ENCODE assay signal across 9 cellular contexts in the genomic region with DNA sequence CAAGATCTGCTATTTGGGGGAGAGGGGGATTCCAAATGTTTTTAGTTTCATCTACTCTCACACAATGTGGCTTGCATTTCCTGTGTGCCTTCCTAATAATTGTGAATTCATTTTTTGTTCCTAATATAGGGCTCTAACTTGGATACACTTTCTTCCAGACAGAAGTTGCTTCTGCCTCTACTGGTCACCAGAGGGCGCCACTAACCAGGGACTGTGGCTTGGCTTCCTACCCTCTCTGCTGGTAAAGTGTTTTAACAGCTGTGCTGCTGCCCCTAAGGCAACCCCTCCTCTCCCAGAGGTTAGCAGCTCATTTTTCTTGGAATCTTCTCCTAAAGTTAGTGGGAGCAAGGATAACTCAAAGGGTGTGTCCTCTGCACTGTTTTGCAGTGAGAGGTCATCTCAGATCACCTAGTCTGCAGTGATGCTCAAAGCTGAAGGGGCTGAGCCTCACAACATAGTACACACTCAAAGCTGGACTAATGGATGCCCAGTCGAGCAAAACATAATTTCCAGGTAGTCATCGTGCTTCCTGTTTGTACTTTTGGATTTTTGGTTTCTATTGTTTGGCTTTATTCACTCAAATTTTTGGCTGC. TPM values are rescaled to one million over a fixed set of nuclear protein-coding genes. Genes with fewer than 3 reads are reported as not detected.
A peak's percentile ranks its signal among the peaks of the same experiment; 100 is the strongest.
DNase-seq lines count a peak whose midpoint lies in the region; ATAC-seq and TF ChIP-seq lines count a peak whose summit lies in the region.
"Had no signal": no experiment of that assay in that cellular context is flagged by ENCODE, and none has a peak within 500 bp of the region (broad histone marks: within the 10 kb centered on the region; RNA-seq: fewer than 3 reads in every experiment).

No MANE protein-coding gene starts in this region.

- no peaks in the 10 kb centered on the region for H3K4me1 Mint-ChIP-seq in stimulated activated memory B cell treated with anti-CD40 and anti-IgM and Interleukin-4, amounts not matched to agents 10 μg/mL and 1 μg/mL and 100 μg/mL, for 72 hours
- H3K4me1 Mint-ChIP-seq in activated T-cell treated with anti-CD3 and anti-CD28 coated beads, Interleukin-2, amount 50 U/mL, for 24 hours (ENCODE audit: low read depth), result no peaks in the 10 kb centered on the region

- no peak overlapping the region for H3K27ac ChIP-seq in adrenal gland
- H3K27ac ChIP-seq: BLaER1 had no signal

- peak; percentile 57 for TF ChIP-seq CTCF in LNCaP clone FGC (IDR thresholded peaks at IDR 0.05; ENCODE audit: control insufficient read depth, extremely low read depth, insufficient read depth)
- TF ChIP-seq CTCF in adrenal gland (IDR thresholded peaks at IDR 0.05), result peak in 5 of 6 experiments; percentile 19 to 51 (median 29)

- no peaks in the 10 kb centered on the region for H3K27me3 ChIP-seq in adrenal gland
- H3K27me3 ChIP-seq: BLaER1 had no signal

- no peak overlapping the region for H3K4me3 ChIP-seq in LNCaP clone FGC (ENCODE audit: low read depth, low read length)
- H3K4me3 ChIP-seq in adrenal gland, result no peak overlapping the region
- H3K4me3 ChIP-seq: BLaER1 had no signal

- peaks cover 22% of the 10 kb centered on the region for H3K27me3 Mint-ChIP-seq in stimulated activated memory B cell treated with anti-CD40 and anti-IgM and Interleukin-4, amounts not matched to agents 10 μg/mL and 1 μg/mL and 100 μg/mL, for 72 hours
- H3K27me3 Mint-ChIP-seq in activated T-cell treated with anti-CD3 and anti-CD28 coated beads, Interleukin-2, amount 50 U/mL, for 24 hours, result peaks cover 9% of the 10 kb centered on the region

- TF ChIP-seq POLR2A in adrenal gland (IDR thresholded peaks at IDR 0.05), result no peak

- WGBS in adrenal gland, 4 donors, result 47 to 56% (median 53%) methylated on average over 3 of the region's 3 CpGs

- no peaks in the 10 kb centered on the region for H3K4me1 ChIP-seq in adrenal gland (replicated peaks in 1 of 2)
- H3K4me1 ChIP-seq: BLaER1 had no signal

- peaks cover 6% of the 10 kb centered on the region for H3K36me3 Mint-ChIP-seq in stimulated activated memory B cell treated with anti-CD40 and anti-IgM and Interleukin-4, amounts not matched to agents 10 μg/mL and 1 μg/mL and 100 μg/mL, for 72 hours
- H3K36me3 Mint-ChIP-seq in activated T-cell treated with anti-CD3 and anti-CD28 coated beads, Interleukin-2, amount 50 U/mL, for 24 hours (ENCODE audit: low read depth), result no peaks in the 10 kb centered on the region

- intact Hi-C loops in adrenal gland (cut with DNase I), result loop anchor here in 1 of 2 donors (10.0 kb wide), 1 partner anchor 275 kb away; the partner anchor contains the start of gene MMP15

- peaks cover 11% of the 10 kb centered on the region for H3K9me3 Mint-ChIP-seq in stimulated activated memory B cell treated with anti-CD40 and anti-IgM and Interleukin-4, amounts not matched to agents 10 μg/mL and 1 μg/mL and 100 μg/mL, for 72 hours
- peaks cover 3% of the 10 kb centered on the region for H3K9me3 Mint-ChIP-seq in activated T-cell treated with anti-CD3 and anti-CD28 coated beads, Interleukin-2, amount 50 U/mL, for 24 hours

- peaks cover 0 to 10% (median 0%) of the 10 kb centered on the region in 3 donors for H3K9me3 ChIP-seq in adrenal gland (replicated peaks in 1 of 3)

- H3K27ac Mint-ChIP-seq in stimulated activated memory B cell treated with anti-CD40 and anti-IgM and Interleukin-4, amounts not matched to agents 10 μg/mL and 1 μg/mL and 100 μg/mL, for 72 hours, result no peak overlapping the region
- H3K27ac Mint-ChIP-seq in activated T-cell treated with anti-CD3 and anti-CD28 coated beads, Interleukin-2, amount 50 U/mL, for 24 hours, result no peak overlapping the region

- DNase-seq in NCI-H1694 treated with DMSO at 0.1 percent for 48 hours (lab: John Stamatoyannopoulos, UW) (peak; percentile 7), NCI-H1694 (lab: John Stamatoyannopoulos, UW) (no peak), LNCaP clone FGC (ENCODE audit: low read depth) (no peak), adrenal gland (peak in 2 of 7 donors; percentile 33 to 41), myocyte (ENCODE audit: low read depth) (peak; percentile 25)
- no peak for DNase-seq in activated T-cell treated with anti-CD3 and anti-CD28 coated beads, Interleukin-2, amount 50 U/mL, for 24 hours

- ATAC-seq in stimulated activated memory B cell treated with anti-CD40 and anti-IgM and Interleukin-4, amounts not matched to agents 10 μg/mL and 1 μg/mL and 100 μg/mL, for 72 hours, result no peak
- ATAC-seq in HG03469 (IDR thresholded peaks at IDR 0.05; ENCODE audit: unreplicated experiment), result no peak

- no peaks in the 10 kb centered on the region for H3K36me3 ChIP-seq in adrenal gland (replicated peaks in 1 of 2)
- H3K36me3 ChIP-seq: BLaER1 had no signal

- H3K4me3 Mint-ChIP-seq in stimulated activated memory B cell treated with anti-CD40 and anti-IgM and Interleukin-4, amounts not matched to agents 10 μg/mL and 1 μg/mL and 100 μg/mL, for 72 hours, result no peak overlapping the region
- no peak overlapping the region for H3K4me3 Mint-ChIP-seq in activated T-cell treated with anti-CD3 and anti-CD28 coated beads, Interleukin-2, amount 50 U/mL, for 24 hours

RNA-seq across cellular contexts. Expression of gene PRSS54, which starts 5.0 kb away (rescaled TPM):
- not detected for total RNA-seq in adrenal gland
- not detected for polyA plus RNA-seq in adrenal gland
- not detected in 2 replicates for total RNA-seq in myocyte
- not detected for polyA plus RNA-seq in myocyte (2012)

Comparison
In these comparisons a context has a peak if more than half of its experiments do, and no peak if none do; other contexts are left out.
1. DNase-seq: peak in NCI-H1694 treated with DMSO at 0.1 percent for 48 hours (single experiment) and myocyte (single experiment); none in NCI-H1694 (single experiment), LNCaP clone FGC (single experiment) and activated T-cell treated with anti-CD3 and anti-CD28 coated beads, Interleukin-2, amount 50 U/mL, for 24 hours (single experiment).